ENCODE assay signal across 13 cellular contexts in genomic region chr4:185737489-185738037, GRCh38.
DNase-seq lines count a peak whose midpoint lies in the region; ATAC-seq, FAIRE-seq and TF ChIP-seq lines count a peak whose summit lies in the region.
"Had no signal": no experiment of that assay in that cellular context is flagged by ENCODE, and none has a peak within 500 bp of the region (broad histone marks: within the 10 kb centered on the region; RNA-seq: fewer than 3 reads in every experiment).

No MANE protein-coding gene starts in this region.

- TF ChIP-seq POLR2A in heart left ventricle (IDR thresholded peaks at IDR 0.05): no peak
- no peak for TF ChIP-seq POLR2A in ovary (IDR thresholded peaks at IDR 0.05)

- TF ChIP-seq EP300 in SK-N-SH (IDR thresholded peaks at IDR 0.05; ENCODE audit: borderline replicate concordance in 1 of 2, low read depth in 1 of 2, low read length in 1 of 2) (no peak), ovary (IDR thresholded peaks at IDR 0.05) (no peak)

- H3F3A ChIP-seq in SK-N-SH (replicated peaks; ENCODE audit: insufficient read depth): peaks cover 3% of the 10 kb centered on the region

- WGBS in SK-N-SH (ENCODE audit: low lambda C conversion rate): 89% methylated on average over 21 of the region's 21 CpGs
- 42 to 62% (median 49%) methylated on average over 21 of the region's 21 CpGs for WGBS in heart left ventricle, 4 donors
- WGBS in ovary, 3 donors: 26 to 49% (median 33%) methylated on average over 21 of the region's 21 CpGs

- no peaks in the 10 kb centered on the region for H3K36me3 ChIP-seq in SK-N-SH (replicated peaks in 1 of 2; ENCODE audit: control insufficient read depth in 1 of 2, insufficient read depth in 2 of 2, low read length in 1 of 2)
- H3K36me3 ChIP-seq in heart left ventricle: peaks cover 0 to 17% (median 11%) of the 10 kb centered on the region in 9 donors
- no peaks in the 10 kb centered on the region for H3K36me3 ChIP-seq in ovary

- H3K4me2 ChIP-seq in SK-N-SH: peak overlapping the region; percentile 25; the same call in 1 of the 2 replicates

- POLR2A ChIA-PET in SK-N-SH (lab: Yijun Ruan, JAX): no interaction called here

- ATAC-seq in SK-N-SH treated with all-trans-retinoic acid at 6 μM for 48 hours (no peak; the same call in 2 of the 3 replicates), heart left ventricle (peak; percentile 9 to 23 (median 15))

- no peak overlapping the region for H2AFZ ChIP-seq in SK-N-SH (ENCODE audit: low read depth)

- no peak for FAIRE-seq in GM19239 (lab: Jason Lieb, UNC)
- FAIRE-seq: TTC549 had no signal

- DNase-seq in SK-N-SH (no peak), heart left ventricle (no peak), ovary (no peak), NCI-H146 (lab: John Stamatoyannopoulos, UW) (no peak), DMS 273 (lab: John Stamatoyannopoulos, UW; ENCODE audit: unreplicated experiment) (no peak), GM19239 (ENCODE audit: insufficient read length, low spot score) (no peak), ureter (ENCODE audit: low spot score) (no peak)
- DNase-seq: activated naive CD4-positive, alpha-beta T cell treated with anti-CD3 and anti-CD28 coated beads, Interleukin-2, amount 10 ng/mL, durations not matched to agents 7 days and 5 days; effector CD8-positive, alpha-beta T cell; NCI-H526 treated with DMSO at 0.1 percent for 48 hours had no signal

- H3K27ac ChIP-seq in SK-N-SH (ENCODE audit: low read depth in 2 of 2, low read length in 1 of 2) (no peak overlapping the region; a peak in 1 of 4 replicates), heart left ventricle (peak overlapping the region in 11 of 12 donors; percentile 12 to 86 (median 39)), ovary (peak overlapping the region in 1 of 2 donors; percentile 69)
- H3K27ac ChIP-seq: 22Rv1 had no signal

- H3K79me2 ChIP-seq in SK-N-SH (ENCODE audit: insufficient read depth): no peaks in the 10 kb centered on the region

- intact Hi-C loops in heart left ventricle (cut with DNase I): no loop called here
- intact Hi-C loops in ovary (cut with DNase I): loop anchor here in 1 of 4 donors (10.0 kb wide), 1 partner anchor 93 kb away; no protein-coding TSS in a partner anchor

- H4K20me1 ChIP-seq in SK-N-SH (ENCODE audit: insufficient read depth): no peaks in the 10 kb centered on the region

- TF ChIP-seq RAD21 in SK-N-SH (IDR thresholded peaks at IDR 0.05; ENCODE audit: low read length): no peak

- H3K27me3 ChIP-seq in SK-N-SH (ENCODE audit: insufficient read depth) (no peaks in the 10 kb centered on the region), heart left ventricle (no peaks in the 10 kb centered on the region), ovary (no peaks in the 10 kb centered on the region)

- no peaks in the 10 kb centered on the region for H3K9me2 ChIP-seq in SK-N-SH

- H3K4me1 ChIP-seq in SK-N-SH (ENCODE audit: control insufficient read depth in 1 of 2, insufficient read depth in 2 of 2, low read depth in 1 of 2, low read length in 1 of 2): peaks cover 2 to 6% of the 10 kb centered on the region in 2 experiments; a peak in 3 of 4 replicates
- peaks cover 0 to 90% (median 62%) of the 10 kb centered on the region in 12 donors for H3K4me1 ChIP-seq in heart left ventricle
- H3K4me1 ChIP-seq in ovary (ENCODE audit: insufficient read depth): peaks cover 10% of the 10 kb centered on the region

- H3K4me3 ChIP-seq in SK-N-SH (ENCODE audit: low read depth in 2 of 2, low read length in 1 of 2) (no peak overlapping the region), heart left ventricle (peak overlapping the region in 8 of 12 donors; percentile 3 to 40 (median 12)), ovary (peak overlapping the region; percentile 15)

- H3K9ac ChIP-seq in SK-N-SH: no peak overlapping the region

- CTCF ChIA-PET in SK-N-SH (lab: Yijun Ruan, JAX): no interaction called here

- TF ChIP-seq CTCF in SK-N-SH (IDR thresholded peaks at IDR 0.05) (no peak), heart left ventricle (IDR thresholded peaks at IDR 0.05) (no peak), ovary (IDR thresholded peaks at IDR 0.05) (no peak)

- H3K9me3 ChIP-seq in SK-N-SH (no peaks in the 10 kb centered on the region), heart left ventricle (no peaks in the 10 kb centered on the region), ovary (no peaks in the 10 kb centered on the region)

TF ChIP-seq in SK-N-SH, 30 proteins besides CTCF, POLR2A, EP300 and RAD21:
- TF ChIP-seq SIN3A (IDR thresholded peaks at IDR 0.05; ENCODE audit: borderline replicate concordance, low read depth, low read length): no peak
TF ChIP-seq in SK-N-SH: peak in this region for 0.

TF ChIP-seq in SK-N-SH treated with all-trans-retinoic acid at 6 μM for 48 hours, 23 proteins besides CTCF, POLR2A, EP300 and RAD21:
- TF ChIP-seq CSRNP3 (CRISPR knock-in tag; IDR thresholded peaks at IDR 0.05): no peak
- no peak for TF ChIP-seq CSDC2 (CRISPR knock-in tag; IDR thresholded peaks at IDR 0.05)
- no peak for TF ChIP-seq TOX (CRISPR knock-in tag; IDR thresholded peaks at IDR 0.05; ENCODE audit: borderline replicate concordance)
- no peak for TF ChIP-seq ESRRG (CRISPR knock-in tag; IDR thresholded peaks at IDR 0.05)
- no peak for TF ChIP-seq ZC3H10 (CRISPR knock-in tag; IDR thresholded peaks at IDR 0.05)
- TF ChIP-seq, protein P1, sequence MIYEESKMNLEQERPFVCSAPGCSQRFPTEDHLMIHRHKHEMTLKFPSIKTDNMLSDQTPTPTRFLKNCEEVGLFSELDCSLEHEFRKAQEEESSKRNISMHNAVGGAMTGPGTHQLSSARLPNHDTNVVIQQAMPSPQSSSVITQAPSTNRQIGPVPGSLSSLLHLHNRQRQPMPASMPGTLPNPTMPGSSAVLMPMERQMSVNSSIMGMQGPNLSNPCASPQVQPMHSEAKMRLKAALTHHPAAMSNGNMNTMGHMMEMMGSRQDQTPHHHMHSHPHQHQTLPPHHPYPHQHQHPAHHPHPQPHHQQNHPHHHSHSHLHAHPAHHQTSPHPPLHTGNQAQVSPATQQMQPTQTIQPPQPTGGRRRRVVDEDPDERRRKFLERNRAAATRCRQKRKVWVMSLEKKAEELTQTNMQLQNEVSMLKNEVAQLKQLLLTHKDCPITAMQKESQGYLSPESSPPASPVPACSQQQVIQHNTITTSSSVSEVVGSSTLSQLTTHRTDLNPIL (CRISPR knock-in tag; IDR thresholded peaks at IDR 0.05; ENCODE audit: low read depth): no peak
- TF ChIP-seq, protein P2, sequence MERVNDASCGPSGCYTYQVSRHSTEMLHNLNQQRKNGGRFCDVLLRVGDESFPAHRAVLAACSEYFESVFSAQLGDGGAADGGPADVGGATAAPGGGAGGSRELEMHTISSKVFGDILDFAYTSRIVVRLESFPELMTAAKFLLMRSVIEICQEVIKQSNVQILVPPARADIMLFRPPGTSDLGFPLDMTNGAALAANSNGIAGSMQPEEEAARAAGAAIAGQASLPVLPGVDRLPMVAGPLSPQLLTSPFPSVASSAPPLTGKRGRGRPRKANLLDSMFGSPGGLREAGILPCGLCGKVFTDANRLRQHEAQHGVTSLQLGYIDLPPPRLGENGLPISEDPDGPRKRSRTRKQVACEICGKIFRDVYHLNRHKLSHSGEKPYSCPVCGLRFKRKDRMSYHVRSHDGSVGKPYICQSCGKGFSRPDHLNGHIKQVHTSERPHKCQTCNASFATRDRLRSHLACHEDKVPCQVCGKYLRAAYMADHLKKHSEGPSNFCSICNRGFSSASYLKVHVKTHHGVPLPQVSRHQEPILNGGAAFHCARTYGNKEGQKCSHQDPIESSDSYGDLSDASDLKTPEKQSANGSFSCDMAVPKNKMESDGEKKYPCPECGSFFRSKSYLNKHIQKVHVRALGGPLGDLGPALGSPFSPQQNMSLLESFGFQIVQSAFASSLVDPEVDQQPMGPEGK (CRISPR knock-in tag; IDR thresholded peaks at IDR 0.05; ENCODE audit: borderline replicate concordance): no peak
- TF ChIP-seq ZFP3 (CRISPR knock-in tag; IDR thresholded peaks at IDR 0.05): no peak
- TF ChIP-seq, protein P3, sequence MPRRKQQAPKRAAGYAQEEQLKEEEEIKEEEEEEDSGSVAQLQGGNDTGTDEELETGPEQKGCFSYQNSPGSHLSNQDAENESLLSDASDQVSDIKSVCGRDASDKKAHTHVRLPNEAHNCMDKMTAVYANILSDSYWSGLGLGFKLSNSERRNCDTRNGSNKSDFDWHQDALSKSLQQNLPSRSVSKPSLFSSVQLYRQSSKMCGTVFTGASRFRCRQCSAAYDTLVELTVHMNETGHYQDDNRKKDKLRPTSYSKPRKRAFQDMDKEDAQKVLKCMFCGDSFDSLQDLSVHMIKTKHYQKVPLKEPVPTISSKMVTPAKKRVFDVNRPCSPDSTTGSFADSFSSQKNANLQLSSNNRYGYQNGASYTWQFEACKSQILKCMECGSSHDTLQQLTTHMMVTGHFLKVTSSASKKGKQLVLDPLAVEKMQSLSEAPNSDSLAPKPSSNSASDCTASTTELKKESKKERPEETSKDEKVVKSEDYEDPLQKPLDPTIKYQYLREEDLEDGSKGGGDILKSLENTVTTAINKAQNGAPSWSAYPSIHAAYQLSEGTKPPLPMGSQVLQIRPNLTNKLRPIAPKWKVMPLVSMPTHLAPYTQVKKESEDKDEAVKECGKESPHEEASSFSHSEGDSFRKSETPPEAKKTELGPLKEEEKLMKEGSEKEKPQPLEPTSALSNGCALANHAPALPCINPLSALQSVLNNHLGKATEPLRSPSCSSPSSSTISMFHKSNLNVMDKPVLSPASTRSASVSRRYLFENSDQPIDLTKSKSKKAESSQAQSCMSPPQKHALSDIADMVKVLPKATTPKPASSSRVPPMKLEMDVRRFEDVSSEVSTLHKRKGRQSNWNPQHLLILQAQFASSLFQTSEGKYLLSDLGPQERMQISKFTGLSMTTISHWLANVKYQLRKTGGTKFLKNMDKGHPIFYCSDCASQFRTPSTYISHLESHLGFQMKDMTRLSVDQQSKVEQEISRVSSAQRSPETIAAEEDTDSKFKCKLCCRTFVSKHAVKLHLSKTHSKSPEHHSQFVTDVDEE (CRISPR knock-in tag; IDR thresholded peaks at IDR 0.05): no peak
- TF ChIP-seq SNAI2 (CRISPR knock-in tag; IDR thresholded peaks at IDR 0.05): no peak
- no peak for TF ChIP-seq PPARA (CRISPR knock-in tag; IDR thresholded peaks at IDR 0.05; ENCODE audit: borderline replicate concordance)
- TF ChIP-seq TCF4 (CRISPR knock-in tag; IDR thresholded peaks at IDR 0.05; ENCODE audit: borderline replicate concordance): no peak
- TF ChIP-seq ZNF8 (CRISPR knock-in tag; IDR thresholded peaks at IDR 0.05): no peak

Comparison
In these comparisons a context has a peak if more than half of its experiments do, and no peak if none do; other contexts are left out.
1. H3K27ac ChIP-seq: peak in heart left ventricle (11 of 12); none in SK-N-SH (0 of 2).
2. H3K4me3 ChIP-seq: peak in heart left ventricle (8 of 12) and ovary (single experiment); none in SK-N-SH (0 of 2).